In genomic region chr2:165594231-165594934, GRCh38 we compare ENCODE assay signal across 19 cellular contexts.
DNase-seq lines count a peak whose midpoint lies in the region; ATAC-seq and TF ChIP-seq lines count a peak whose summit lies in the region.
"Had no signal": no experiment of that assay in that cellular context is flagged by ENCODE, and none has a peak within 500 bp of the region (broad histone marks: within the 10 kb centered on the region; RNA-seq: fewer than 3 reads in every experiment).

No MANE protein-coding gene starts in this region.

- no peaks in the 10 kb centered on the region for H4K20me1 ChIP-seq in OCI-LY1 (ENCODE audit: insufficient read depth, low read length)

- H3K9me3 ChIP-seq in OCI-LY1 (ENCODE audit: low read length): no peaks in the 10 kb centered on the region
- no peaks in the 10 kb centered on the region for H3K9me3 ChIP-seq in testis
- H3K9me3 ChIP-seq: heart left ventricle, psoas muscle had no signal

- H2AFZ ChIP-seq in OCI-LY1 (ENCODE audit: low read length): no peak overlapping the region

- H3K36me3 ChIP-seq in OCI-LY1 (ENCODE audit: insufficient read depth, low read length) (peaks cover 5% of the 10 kb centered on the region; the same call in 1 of the 2 replicates), testis (ENCODE audit: low read depth, missing control alignments) (no peaks in the 10 kb centered on the region)
- H3K36me3 ChIP-seq: HAP-1 had no signal

- H3F3A ChIP-seq in OCI-LY1 (ENCODE audit: insufficient read depth, low read length): no peaks in the 10 kb centered on the region

- ATAC-seq in GM18861 (IDR thresholded peaks at IDR 0.05; ENCODE audit: unreplicated experiment) (peak; percentile 45), GM21786 (IDR thresholded peaks at IDR 0.05; ENCODE audit: unreplicated experiment) (peak; percentile 58), HG03039 (IDR thresholded peaks at IDR 0.05; ENCODE audit: unreplicated experiment) (no peak)
- ATAC-seq: activated CD4-positive, alpha-beta T cell treated with anti-CD3 and anti-CD28 coated beads for 36 hours; activated CD8-positive, alpha-beta memory T cell treated with anti-CD3 and anti-CD28 coated beads, Interleukin-2, amount 10 ng/mL, durations not matched to agents 7 days and 5 days; activated naive CD8-positive, alpha-beta T cell treated with anti-CD3 and anti-CD28 coated beads, Interleukin-2, amount 50 U/mL, for 24 hours; heart left ventricle; left lobe of liver; psoas muscle had no signal

- DNase-seq in NCI-H82 (lab: John Stamatoyannopoulos, UW) (no peak), testis (no peak)
- DNase-seq in activated T-cell treated with anti-CD3 and anti-CD28 coated beads, Interleukin-2, amount 50 U/mL, for 1 hour: no peak
- DNase-seq: activated CD4-positive, alpha-beta T cell treated with anti-CD3 and anti-CD28 coated beads for 36 hours; activated CD8-positive, alpha-beta memory T cell treated with anti-CD3 and anti-CD28 coated beads, Interleukin-2, amount 10 ng/mL, durations not matched to agents 7 days and 5 days; heart left ventricle; midbrain; NCI-H1694; NCI-H226; NK-92 treated with Interleukin-12 subunit alpha and Interleukin-12 subunit beta, amount 100 ng/mL, for 24 hours; psoas muscle had no signal

- H3K27me3 ChIP-seq in OCI-LY1 (ENCODE audit: insufficient read depth, low read length) (no peaks in the 10 kb centered on the region), testis (no peaks in the 10 kb centered on the region)
- H3K27me3 ChIP-seq: heart left ventricle had no signal

- H3K9ac ChIP-seq in OCI-LY1 (ENCODE audit: low read length): peak overlapping the region; percentile 37; the same call in 1 of the 2 replicates

- intact Hi-C loops in testis (cut with DNase I; ENCODE audit: low total_unique reads): no loop called here

- WGBS in testis, 2 donors: 92 to 95% methylated on average over 1 of the region's 1 CpG

- H3K9me2 ChIP-seq in OCI-LY1 (ENCODE audit: low read depth, low read length): no peaks in the 10 kb centered on the region

- peak overlapping the region; percentile 53; the same call in 1 of the 2 replicates for H3K4me2 ChIP-seq in OCI-LY1 (ENCODE audit: low read length)

- H3K4me1 ChIP-seq in OCI-LY1 (ENCODE audit: insufficient read depth, low read length, severe bottlenecking): peaks cover 32% of the 10 kb centered on the region
- H3K4me1 ChIP-seq in testis: no peaks in the 10 kb centered on the region
- H3K4me1 ChIP-seq: HAP-1, heart left ventricle, psoas muscle had no signal

- peak overlapping the region; percentile 85 for H3K27ac ChIP-seq in OCI-LY1 (ENCODE audit: low read depth, low read length, poor library complexity, severe bottlenecking)
- H3K27ac ChIP-seq in testis: no peak overlapping the region
- H3K27ac ChIP-seq: heart left ventricle, psoas muscle, skin epidermis had no signal

- H3K4me3 ChIP-seq in OCI-LY1 (ENCODE audit: low read depth, low read length, poor library complexity, severe bottlenecking) (no peak overlapping the region), testis (no peak overlapping the region)
- H3K4me3 ChIP-seq: HAP-1, heart left ventricle, psoas muscle, skin epidermis had no signal

- no peaks in the 10 kb centered on the region for H3K79me2 ChIP-seq in OCI-LY1 (ENCODE audit: insufficient read depth, low read length)

- TF ChIP-seq CTCF in OCI-LY1 (IDR thresholded peaks at IDR 0.05; ENCODE audit: low read length) (no peak), testis (IDR thresholded peaks at IDR 0.05) (no peak)

- no peak for TF ChIP-seq POLR2A in testis (IDR thresholded peaks at IDR 0.05)
